Comparison of ENCODE assay signal across 25 cellular contexts in the genomic region with DNA sequence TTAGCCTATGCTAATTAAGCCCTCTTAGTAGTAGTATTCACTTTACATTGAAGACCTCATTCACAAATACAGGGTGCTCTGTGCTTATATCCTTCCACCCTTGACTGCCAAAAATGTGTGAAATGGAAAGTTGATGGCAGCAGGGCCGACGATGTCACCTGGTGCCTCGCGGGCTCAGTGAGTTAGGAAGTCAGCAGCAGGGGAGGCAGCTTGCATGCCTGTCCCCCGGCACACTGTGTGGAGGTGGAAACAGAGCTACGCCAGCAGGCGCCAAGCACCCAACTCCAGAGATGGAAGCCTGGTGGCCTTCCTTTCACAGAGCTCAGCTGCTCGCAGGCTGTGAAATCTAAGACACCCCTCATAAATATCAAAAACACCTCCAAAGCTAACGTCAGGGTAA. TPM values are rescaled to one million over a fixed set of nuclear protein-coding genes. Genes with fewer than 3 reads are reported as not detected.
DNase-seq lines count a peak whose midpoint lies in the region; ATAC-seq, FAIRE-seq and TF ChIP-seq lines count a peak whose summit lies in the region.
"Had no signal": no experiment of that assay in that cellular context is flagged by ENCODE, and none has a peak within 500 bp of the region (broad histone marks: within the 10 kb centered on the region; RNA-seq: fewer than 3 reads in every experiment).

No MANE protein-coding gene starts in this region.

- H3K36me3 ChIP-seq in CD4-positive, alpha-beta memory T cell (ENCODE audit: insufficient read depth, low read length): peaks cover 31% of the 10 kb centered on the region
- H3K36me3 ChIP-seq in OCI-LY3 (replicated peaks; ENCODE audit: low read depth, low read length) (peaks cover 78% of the 10 kb centered on the region), MG63 (peaks cover 21% of the 10 kb centered on the region)
- H3K36me3 ChIP-seq: ovary had no signal

- peak overlapping the region; percentile 82 to 93 (median 85) for H3K27ac Mint-ChIP-seq in CD4-positive, alpha-beta memory T cell
- peak overlapping the region; percentile 49 for H3K27ac Mint-ChIP-seq in central memory CD8-positive, alpha-beta T cell (ENCODE audit: low read depth)
- H3K27ac Mint-ChIP-seq: H9 had no signal

- H3K4me1 ChIP-seq in CD4-positive, alpha-beta memory T cell (ENCODE audit: insufficient read depth, low read length): peaks cover 73% of the 10 kb centered on the region
- H3K4me1 ChIP-seq in OCI-LY3 (ENCODE audit: low read length): peaks cover 60% of the 10 kb centered on the region
- H3K4me1 ChIP-seq: foreskin keratinocyte, upper lobe of left lung had no signal

- no peaks in the 10 kb centered on the region for H4K20me1 ChIP-seq in OCI-LY3 (ENCODE audit: insufficient read depth, low read length)

- no peak for TF ChIP-seq CTCF in OCI-LY3 (IDR thresholded peaks at IDR 0.05; ENCODE audit: low read depth, low read length)

- FAIRE-seq in urothelium cell line (lab: Jason Lieb, UNC): no peak
- FAIRE-seq: HepG2, keratinocyte had no signal

- DNase-seq in CD4-positive, alpha-beta memory T cell: peak in 2 of 5 donors; percentile 26 to 42
- no peak for DNase-seq in activated T-cell treated with anti-CD3 and anti-CD28 coated beads, Interleukin-2, amount 50 U/mL, for 4 hours
- no peak for DNase-seq in central memory CD8-positive, alpha-beta T cell (ENCODE audit: low spot score in 2 of 2)
- DNase-seq in DMS79 (lab: John Stamatoyannopoulos, UW): no peak
- no peak for DNase-seq in urothelium cell line (ENCODE audit: low spot score)
- DNase-seq in MG63: no peak
- DNase-seq: amniotic stem cell; dorsolateral prefrontal cortex; foreskin keratinocyte; H9; hypothalamus; NCI-H1417 treated with DMSO at 0.1 percent for 48 hours; NCI-H526 treated with DMSO at 0.1 percent for 48 hours; ovary; stimulated activated CD4-positive, alpha-beta T cell treated with anti-CD3 and anti-CD28 coated beads, Interleukin-15, amount 100 ng/mL, for 24 hours; stomach; SW 1271; upper lobe of left lung had no signal

- ATAC-seq in activated T-cell treated with anti-CD3 and anti-CD28 coated beads, Interleukin-2, amount 50 U/mL, for 4 hours: peak in 1 of 2 donors; percentile 21
- ATAC-seq in central memory CD8-positive, alpha-beta T cell (replicated peaks; ENCODE audit: extremely low read depth, poor library complexity, severe bottlenecking): no peak
- no peak for ATAC-seq in HG02884 (IDR thresholded peaks at IDR 0.05; ENCODE audit: unreplicated experiment)
- ATAC-seq: foreskin keratinocyte, HepG2, right cardiac atrium had no signal

- no peaks in the 10 kb centered on the region for H3K27me3 Mint-ChIP-seq in CD4-positive, alpha-beta memory T cell
- no peaks in the 10 kb centered on the region for H3K27me3 Mint-ChIP-seq in activated T-cell treated with anti-CD3 and anti-CD28 coated beads, Interleukin-2, amount 50 U/mL, for 4 hours (ENCODE audit: low read depth)
- no peaks in the 10 kb centered on the region for H3K27me3 Mint-ChIP-seq in central memory CD8-positive, alpha-beta T cell

- peaks cover 49 to 66% of the 10 kb centered on the region in 2 donors for H3K36me3 Mint-ChIP-seq in CD4-positive, alpha-beta memory T cell
- H3K36me3 Mint-ChIP-seq in activated T-cell treated with anti-CD3 and anti-CD28 coated beads, Interleukin-2, amount 50 U/mL, for 4 hours (ENCODE audit: insufficient read depth): peaks cover 40% of the 10 kb centered on the region
- peaks cover 64% of the 10 kb centered on the region for H3K36me3 Mint-ChIP-seq in central memory CD8-positive, alpha-beta T cell (ENCODE audit: insufficient read depth)

- H3K4me3 Mint-ChIP-seq in CD4-positive, alpha-beta memory T cell: peak overlapping the region; percentile 21 to 90 (median 70)
- H3K4me3 Mint-ChIP-seq in activated T-cell treated with anti-CD3 and anti-CD28 coated beads, Interleukin-2, amount 50 U/mL, for 4 hours: peak overlapping the region; percentile 78
- peak overlapping the region; percentile 71 for H3K4me3 Mint-ChIP-seq in central memory CD8-positive, alpha-beta T cell
- H3K4me3 Mint-ChIP-seq: H9 had no signal

- peaks cover 43 to 73% (median 60%) of the 10 kb centered on the region in 4 donors for H3K4me1 Mint-ChIP-seq in CD4-positive, alpha-beta memory T cell
- peaks cover 59% of the 10 kb centered on the region for H3K4me1 Mint-ChIP-seq in activated T-cell treated with anti-CD3 and anti-CD28 coated beads, Interleukin-2, amount 50 U/mL, for 4 hours (ENCODE audit: low read depth)
- H3K4me1 Mint-ChIP-seq in central memory CD8-positive, alpha-beta T cell: peaks cover 36% of the 10 kb centered on the region

- H3K9ac ChIP-seq in OCI-LY3 (ENCODE audit: low read length): no peak overlapping the region

- no peaks in the 10 kb centered on the region for H3K9me3 ChIP-seq in CD4-positive, alpha-beta memory T cell (ENCODE audit: control insufficient read depth in 1 of 2, low read length in 2 of 2)
- H3K9me3 ChIP-seq in OCI-LY3 (ENCODE audit: insufficient read depth, low read length) (no peaks in the 10 kb centered on the region), MG63 (no peaks in the 10 kb centered on the region)
- H3K9me3 ChIP-seq: ovary, stomach, upper lobe of left lung had no signal

- H3K4me3 ChIP-seq in CD4-positive, alpha-beta memory T cell (ENCODE audit: low read length in 2 of 2): no peak overlapping the region
- no peak overlapping the region for H3K4me3 ChIP-seq in OCI-LY3 (ENCODE audit: low read length)
- no peak overlapping the region for H3K4me3 ChIP-seq in MG63
- H3K4me3 ChIP-seq: cardiac muscle cell, dorsolateral prefrontal cortex, lung, ovary, stomach, upper lobe of left lung had no signal

- H3K79me2 ChIP-seq in OCI-LY3 (ENCODE audit: low read length): peaks cover 17% of the 10 kb centered on the region

- no peaks in the 10 kb centered on the region for H3K9me3 Mint-ChIP-seq in CD4-positive, alpha-beta memory T cell
- no peaks in the 10 kb centered on the region for H3K9me3 Mint-ChIP-seq in activated T-cell treated with anti-CD3 and anti-CD28 coated beads, Interleukin-2, amount 50 U/mL, for 4 hours
- H3K9me3 Mint-ChIP-seq in central memory CD8-positive, alpha-beta T cell: no peaks in the 10 kb centered on the region

- H2AFZ ChIP-seq in OCI-LY3 (ENCODE audit: low read depth, low read length): no peak overlapping the region

- CTCF ChIA-PET in CD4-positive, alpha-beta memory T cell (lab: Charles Lee; ENCODE audit: partially characterized antibody): interaction anchor here (0.6 to 2.0 kb wide), 8 partner anchors 9 to 28 kb away, joined by 3 to 6 read pairs (median 4); a partner anchor contains a TSS

- H3K27me3 ChIP-seq in CD4-positive, alpha-beta memory T cell (ENCODE audit: insufficient read depth, low read length): no peaks in the 10 kb centered on the region
- H3K27me3 ChIP-seq in OCI-LY3 (ENCODE audit: low read depth, low read length) (no peaks in the 10 kb centered on the region), MG63 (no peaks in the 10 kb centered on the region)
- H3K27me3 ChIP-seq: cardiac muscle cell, foreskin keratinocyte, ovary, upper lobe of left lung had no signal

- H3K27ac ChIP-seq in CD4-positive, alpha-beta memory T cell (ENCODE audit: low read depth, low read length): peak overlapping the region; percentile 25
- peak overlapping the region; percentile 86; the same call in 1 of the 2 replicates for H3K27ac ChIP-seq in OCI-LY3 (ENCODE audit: low read length)
- H3K27ac ChIP-seq: cardiac muscle cell, dorsolateral prefrontal cortex, foreskin keratinocyte, ovary, stomach, upper lobe of left lung had no signal

- intact Hi-C loops in CD4-positive, alpha-beta memory T cell (cut with micrococcal nuclease): loop anchor here (1.0 kb wide), 1 partner anchor 8 kb away; a partner anchor contains a TSS

- H3K4me2 ChIP-seq in OCI-LY3 (ENCODE audit: low read length): no peak overlapping the region

- POLR2A ChIA-PET in CD4-positive, alpha-beta memory T cell (lab: Charles Lee; ENCODE audit: partially characterized antibody): interaction anchor here (1.3 to 7.0 kb wide), 2 partner anchors 9 to 14 kb away, joined by 3 to 40 read pairs; a partner anchor contains a TSS

RNA-seq across cellular contexts. Expression of a gene that starts 8.4 kb away (rescaled TPM):
- 100 to 1,000 TPM; 129 to 140 TPM for total RNA-seq in CD4-positive, alpha-beta memory T cell
- 10 to 100 TPM; 62.6 to 72.9 TPM for polyA plus RNA-seq in CD4-positive, alpha-beta memory T cell
- total RNA-seq in activated T-cell treated with anti-CD3 and anti-CD28 coated beads, Interleukin-2, amount 50 U/mL, for 4 hours: 10 to 100 TPM; 37.5 to 41.2 (median 38.3) TPM
- total RNA-seq in MG63 (2014; rRNA removed; shearing (Covaris generic); ENCODE audit: low replicate concordance): 33.9 and 36.5 TPM in 2 replicates
